Comparison of ENCODE assay signal across 8 cellular contexts in the genomic region with DNA sequence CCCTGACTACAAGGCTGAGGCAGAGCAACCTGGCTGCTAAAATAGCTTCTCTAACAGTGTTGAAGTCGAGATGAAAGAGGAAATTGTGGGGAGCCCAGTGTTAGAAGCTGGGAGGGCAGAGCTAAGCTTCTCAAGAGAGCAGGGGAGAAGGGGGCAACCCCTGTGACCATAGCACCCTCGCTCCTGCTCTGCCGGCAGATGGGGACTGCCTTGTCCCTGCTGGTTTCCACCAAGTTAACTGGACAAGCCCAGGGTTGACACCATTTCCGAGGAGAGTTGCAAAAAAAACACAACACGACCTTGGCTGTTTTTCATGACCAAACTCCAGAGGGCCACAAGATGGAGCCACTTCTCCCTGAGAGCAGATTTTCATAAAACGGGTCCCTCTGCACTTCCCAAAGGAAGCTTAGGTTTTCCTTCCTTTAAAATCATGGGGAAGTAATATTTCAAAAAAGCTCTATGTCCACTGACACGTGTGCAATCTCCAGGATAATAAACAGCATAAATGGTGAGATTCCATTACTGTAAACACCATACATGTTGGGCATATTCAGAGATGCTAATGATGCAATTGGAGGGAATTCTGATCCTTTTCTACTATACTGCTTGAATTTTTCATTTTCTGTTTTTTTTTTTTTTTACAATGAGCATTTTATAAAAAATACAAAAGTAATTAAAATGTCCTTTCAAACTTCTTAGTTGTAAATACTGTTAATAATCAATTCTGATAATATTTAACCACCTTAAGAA.
DNase-seq lines count a peak whose midpoint lies in the region; ATAC-seq lines count a peak whose summit lies in the region.

No MANE protein-coding gene starts in this region.

- peak overlapping the region; percentile 82 for H3K27ac Mint-ChIP-seq in activated T-cell treated with anti-CD3 and anti-CD28 coated beads, Interleukin-2, amount 50 U/mL, for 72 hours

- H3K4me1 Mint-ChIP-seq in activated T-cell treated with anti-CD3 and anti-CD28 coated beads, Interleukin-2, amount 50 U/mL, for 72 hours (ENCODE audit: low read depth): peaks cover 56% of the 10 kb centered on the region

- DNase-seq in DMS53 treated with DMSO at 0.1 percent for 48 hours (lab: John Stamatoyannopoulos, UW; ENCODE audit: unreplicated experiment) (peak; percentile 49), HT1080 (ENCODE audit: low read depth) (peak; percentile 36), islet precursor cell (peak; percentile 55), occipital lobe (lab: John Stamatoyannopoulos, UW) (no peak), NCI-H1436 (lab: John Stamatoyannopoulos, UW) (no peak)
- peak in 1 of 2 donors; percentile 14 for DNase-seq in activated T-cell treated with anti-CD3 and anti-CD28 coated beads, Interleukin-2, amount 50 U/mL, for 72 hours

- no peak for ATAC-seq in activated T-cell treated with anti-CD3 and anti-CD28 coated beads, Interleukin-2, amount 50 U/mL, for 72 hours (replicated peaks in 1 of 2)
- ATAC-seq in HG03039 (IDR thresholded peaks at IDR 0.05; ENCODE audit: unreplicated experiment): no peak
- ATAC-seq in GM21528 (IDR thresholded peaks at IDR 0.05; ENCODE audit: low FRiP score, unreplicated experiment): no peak

- H3K9me3 Mint-ChIP-seq in activated T-cell treated with anti-CD3 and anti-CD28 coated beads, Interleukin-2, amount 50 U/mL, for 72 hours: no peaks in the 10 kb centered on the region

- H3K4me3 Mint-ChIP-seq in activated T-cell treated with anti-CD3 and anti-CD28 coated beads, Interleukin-2, amount 50 U/mL, for 72 hours: no peak overlapping the region

- H3K36me3 Mint-ChIP-seq in activated T-cell treated with anti-CD3 and anti-CD28 coated beads, Interleukin-2, amount 50 U/mL, for 72 hours (ENCODE audit: insufficient read depth in 2 of 2): peaks cover 17 to 28% of the 10 kb centered on the region in 2 donors

- no peaks in the 10 kb centered on the region for H3K27me3 Mint-ChIP-seq in activated T-cell treated with anti-CD3 and anti-CD28 coated beads, Interleukin-2, amount 50 U/mL, for 72 hours (ENCODE audit: low read depth)

Comparison
In these comparisons a context has a peak if more than half of its experiments do, and no peak if none do; other contexts are left out.
1. DNase-seq: peak in DMS53 treated with DMSO at 0.1 percent for 48 hours (single experiment), HT1080 (single experiment) and islet precursor cell (single experiment); none in occipital lobe (single experiment) and NCI-H1436 (single experiment).